Comparison of ENCODE assay signal across 24 cellular contexts in genomic region chr22:39906207-39906606, GRCh38. TPM values are rescaled to one million over a fixed set of nuclear protein-coding genes. Genes with fewer than 3 reads are reported as not detected.
DNase-seq lines count a peak whose midpoint lies in the region; ATAC-seq and TF ChIP-seq lines count a peak whose summit lies in the region.
"Had no signal": no experiment of that assay in that cellular context is flagged by ENCODE, and none has a peak within 500 bp of the region (broad histone marks: within the 10 kb centered on the region; RNA-seq: fewer than 3 reads in every experiment).

No MANE protein-coding gene starts in this region.

- H3K4me3 ChIP-seq in GM23338, result no peak overlapping the region
- H3K4me3 ChIP-seq: A549; BLaER1 treated with 17β-estradiol and CSF1 and Interleukin-3, amounts not matched to agents 10 nM and 100 nM; upper lobe of left lung had no signal

- peaks cover 63% of the 10 kb centered on the region for H3K36me3 Mint-ChIP-seq in T-helper 2 cell treated with Interferon-gamma antibody and Interleukin-4, amounts not matched to agents 5 μg/mL and 100 μg/mL, for 36 hours (ENCODE audit: low read depth)
- no peaks in the 10 kb centered on the region for H3K36me3 Mint-ChIP-seq in GM23338 (ENCODE audit: low read depth)
- H3K36me3 Mint-ChIP-seq in activated T-helper 2 cell treated with anti-CD3 and anti-CD28 coated beads, Interferon-gamma antibody, Interleukin-2, Interleukin-4, amounts not matched to agents 10 μg/mL and 5 μg/mL and 100 μg/mL, durations not matched to agents 14 hours and 24 hours and 36 hours (ENCODE audit: low read depth), result peaks cover 37% of the 10 kb centered on the region
- H3K36me3 Mint-ChIP-seq in naive thymus-derived CD8-positive, alpha-beta T cell, result peaks cover 28 to 63% (median 41%) of the 10 kb centered on the region in 3 donors

- H3K4me1 Mint-ChIP-seq in T-helper 2 cell treated with Interferon-gamma antibody and Interleukin-4, amounts not matched to agents 5 μg/mL and 100 μg/mL, for 36 hours (ENCODE audit: low read depth), result peaks cover 58% of the 10 kb centered on the region
- H3K4me1 Mint-ChIP-seq in GM23338, result peaks cover 16% of the 10 kb centered on the region; the same call in 2 of the 3 replicates
- H3K4me1 Mint-ChIP-seq in activated T-helper 2 cell treated with anti-CD3 and anti-CD28 coated beads, Interferon-gamma antibody, Interleukin-2, Interleukin-4, amounts not matched to agents 10 μg/mL and 5 μg/mL and 100 μg/mL, durations not matched to agents 14 hours and 24 hours and 36 hours (ENCODE audit: low read depth), result peaks cover 66% of the 10 kb centered on the region
- H3K4me1 Mint-ChIP-seq in naive thymus-derived CD8-positive, alpha-beta T cell, result peaks cover 35 to 61% (median 48%) of the 10 kb centered on the region in 4 donors

- TF ChIP-seq CTCF in GM23338 (conservative IDR thresholded peaks at IDR 0.05; ENCODE audit: low read depth in 2 of 2), result no peak

- intact Hi-C loops in activated T-helper 2 cell treated with anti-CD3 and anti-CD28 coated beads, Interferon-gamma antibody, Interleukin-2, Interleukin-4, amounts not matched to agents 10 μg/mL and 5 μg/mL and 100 μg/mL, durations not matched to agents 14 hours and 24 hours and 36 hours (cut with micrococcal nuclease), result loop anchor here (10.0 kb wide), 2 partner anchors 269 to 419 kb away; partner anchors contain the start of gene TNRC6B

- H3F3A ChIP-seq in GM23338 (replicated peaks; ENCODE audit: low read depth), result no peaks in the 10 kb centered on the region

- no peaks in the 10 kb centered on the region for H3K36me3 ChIP-seq in GM23338 (ENCODE audit: insufficient read depth)
- H3K36me3 ChIP-seq: BLaER1 treated with 17β-estradiol and CSF1 and Interleukin-3, amounts not matched to agents 10 nM and 100 nM; brain microvascular endothelial cell; upper lobe of left lung had no signal

- peak; percentile 62 for ATAC-seq in GM23338
- peak in 1 of 2 donors; percentile 4 for ATAC-seq in naive thymus-derived CD8-positive, alpha-beta T cell
- no peak for ATAC-seq in GM21737 (IDR thresholded peaks at IDR 0.05; ENCODE audit: unreplicated experiment)
- no peak for ATAC-seq in GM18498 (IDR thresholded peaks at IDR 0.05; ENCODE audit: unreplicated experiment)
- no peak for ATAC-seq in HG03108 (IDR thresholded peaks at IDR 0.05; ENCODE audit: unreplicated experiment)
- ATAC-seq: A549, foreskin keratinocyte had no signal

- H3K27me3 Mint-ChIP-seq in T-helper 2 cell treated with Interferon-gamma antibody and Interleukin-4, amounts not matched to agents 5 μg/mL and 100 μg/mL, for 36 hours (ENCODE audit: low read depth), result no peaks in the 10 kb centered on the region
- peaks cover 2% of the 10 kb centered on the region for H3K27me3 Mint-ChIP-seq in GM23338 (ENCODE audit: insufficient read depth, low read depth, poor library complexity)
- no peaks in the 10 kb centered on the region for H3K27me3 Mint-ChIP-seq in activated T-helper 2 cell treated with anti-CD3 and anti-CD28 coated beads, Interferon-gamma antibody, Interleukin-2, Interleukin-4, amounts not matched to agents 10 μg/mL and 5 μg/mL and 100 μg/mL, durations not matched to agents 14 hours and 24 hours and 36 hours (ENCODE audit: low read depth)
- H3K27me3 Mint-ChIP-seq in naive thymus-derived CD8-positive, alpha-beta T cell, result no peaks in the 10 kb centered on the region

- no peak for DNase-seq in T-helper 2 cell treated with Interferon-gamma antibody and Interleukin-4, amounts not matched to agents 5 μg/mL and 100 μg/mL, for 36 hours (ENCODE audit: low spot score)
- no peak for DNase-seq in T-helper 2 cell
- DNase-seq in GM23338 (ENCODE audit: low spot score), result peak; percentile 63
- no peak for DNase-seq in activated T-helper 2 cell treated with anti-CD3 and anti-CD28 coated beads, Interferon-gamma antibody, Interleukin-2, Interleukin-4, amounts not matched to agents 10 μg/mL and 5 μg/mL and 100 μg/mL, durations not matched to agents 14 hours and 24 hours and 36 hours (ENCODE audit: low spot score)
- no peak for DNase-seq in naive thymus-derived CD8-positive, alpha-beta T cell
- DNase-seq: brain microvascular endothelial cell; foreskin keratinocyte; hypothalamus; KG1; kidney glomerular epithelial cell; NCI-H1048; NCI-H2081 treated with DMSO at 0.1 percent for 48 hours; NCI-H69; nucleus accumbens; SK-N-SH; stimulated activated naive CD4-positive, alpha-beta T cell; upper lobe of left lung had no signal

- POLR2A ChIA-PET in naive thymus-derived CD8-positive, alpha-beta T cell (lab: Charles Lee), result interaction anchor here (1.1 to 16.5 kb wide), 8 partner anchors 9 to 138 kb away, joined by 4 to 408 read pairs (median 30); no protein-coding TSS in a partner anchor

- peak overlapping the region; percentile 98 for H3K4me3 Mint-ChIP-seq in T-helper 2 cell treated with Interferon-gamma antibody and Interleukin-4, amounts not matched to agents 5 μg/mL and 100 μg/mL, for 36 hours
- H3K4me3 Mint-ChIP-seq in GM23338, result no peak overlapping the region
- peak overlapping the region; percentile 92 for H3K4me3 Mint-ChIP-seq in activated T-helper 2 cell treated with anti-CD3 and anti-CD28 coated beads, Interferon-gamma antibody, Interleukin-2, Interleukin-4, amounts not matched to agents 10 μg/mL and 5 μg/mL and 100 μg/mL, durations not matched to agents 14 hours and 24 hours and 36 hours (ENCODE audit: low read depth)
- peak overlapping the region; percentile 79 to 99 (median 94) for H3K4me3 Mint-ChIP-seq in naive thymus-derived CD8-positive, alpha-beta T cell
- H3K4me3 Mint-ChIP-seq: dendritic cell treated with granulocyte-macrophage colony-stimulating factor and Interleukin-4, amounts not matched to agents 40 ng/mL and 50 ng/mL, for 4 days had no signal

- peaks cover 6% of the 10 kb centered on the region; the same call in 1 of the 2 replicates for H3K4me1 ChIP-seq in GM23338 (ENCODE audit: insufficient read depth)
- H3K4me1 ChIP-seq: A549, foreskin keratinocyte, upper lobe of left lung had no signal

- peaks cover 4% of the 10 kb centered on the region for H3K9me3 Mint-ChIP-seq in T-helper 2 cell treated with Interferon-gamma antibody and Interleukin-4, amounts not matched to agents 5 μg/mL and 100 μg/mL, for 36 hours
- no peaks in the 10 kb centered on the region for H3K9me3 Mint-ChIP-seq in GM23338
- no peaks in the 10 kb centered on the region for H3K9me3 Mint-ChIP-seq in activated T-helper 2 cell treated with anti-CD3 and anti-CD28 coated beads, Interferon-gamma antibody, Interleukin-2, Interleukin-4, amounts not matched to agents 10 μg/mL and 5 μg/mL and 100 μg/mL, durations not matched to agents 14 hours and 24 hours and 36 hours
- no peaks in the 10 kb centered on the region for H3K9me3 Mint-ChIP-seq in naive thymus-derived CD8-positive, alpha-beta T cell
- H3K9me3 Mint-ChIP-seq: dendritic cell treated with granulocyte-macrophage colony-stimulating factor and Interleukin-4, amounts not matched to agents 40 ng/mL and 50 ng/mL, for 4 days had no signal

- no peaks in the 10 kb centered on the region for H4K20me1 ChIP-seq in GM23338 (replicated peaks; ENCODE audit: insufficient read depth)
- H4K20me1 ChIP-seq: BLaER1 treated with 17β-estradiol and CSF1 and Interleukin-3, amounts not matched to agents 10 nM and 100 nM had no signal

- H3K27ac ChIP-seq in GM23338 (ENCODE audit: low read depth), result no peak overlapping the region
- H3K27ac ChIP-seq: A549; BLaER1 treated with 17β-estradiol and CSF1 and Interleukin-3, amounts not matched to agents 10 nM and 100 nM; brain microvascular endothelial cell; foreskin keratinocyte; upper lobe of left lung had no signal

- H3K27ac Mint-ChIP-seq in T-helper 2 cell treated with Interferon-gamma antibody and Interleukin-4, amounts not matched to agents 5 μg/mL and 100 μg/mL, for 36 hours, result peak overlapping the region; percentile 84
- H3K27ac Mint-ChIP-seq in GM23338, result no peak overlapping the region
- peak overlapping the region; percentile 93 for H3K27ac Mint-ChIP-seq in activated T-helper 2 cell treated with anti-CD3 and anti-CD28 coated beads, Interferon-gamma antibody, Interleukin-2, Interleukin-4, amounts not matched to agents 10 μg/mL and 5 μg/mL and 100 μg/mL, durations not matched to agents 14 hours and 24 hours and 36 hours
- H3K27ac Mint-ChIP-seq in naive thymus-derived CD8-positive, alpha-beta T cell, result peak overlapping the region in 8 of 10 donors; percentile 94 to 99 (median 96)
- H3K27ac Mint-ChIP-seq: dendritic cell treated with granulocyte-macrophage colony-stimulating factor and Interleukin-4, amounts not matched to agents 40 ng/mL and 50 ng/mL, for 4 days had no signal

- no peak overlapping the region for H3K4me2 ChIP-seq in GM23338
- H3K4me2 ChIP-seq: A549; BLaER1 treated with 17β-estradiol and CSF1 and Interleukin-3, amounts not matched to agents 10 nM and 100 nM; SK-N-SH had no signal

- no peaks in the 10 kb centered on the region for H3K79me2 ChIP-seq in GM23338 (replicated peaks; ENCODE audit: insufficient read depth)

- H2AFZ ChIP-seq in GM23338, result no peak overlapping the region

- no peaks in the 10 kb centered on the region for H3K27me3 ChIP-seq in GM23338 (ENCODE audit: insufficient read depth)
- H3K27me3 ChIP-seq: BLaER1 treated with 17β-estradiol and CSF1 and Interleukin-3, amounts not matched to agents 10 nM and 100 nM; upper lobe of left lung had no signal

- no peaks in the 10 kb centered on the region for H3K9me2 ChIP-seq in GM23338 (ENCODE audit: insufficient read depth)
- H3K9me2 ChIP-seq: SK-N-SH had no signal

RNA-seq across cellular contexts. Expression of gene GRAP2, which starts 5.3 kb away (rescaled TPM):
- total RNA-seq in GM23338 (2014; rRNA removed; shearing (Covaris generic)), result 0.42 TPM in 1 of 2 replicates, not detected in the other
- polyA plus RNA-seq in GM23338 (2016; fragmentation: Nextera tagmentation; extraction: Ambion mirVana), result not detected in 2 replicates
- 44.1 and 46.5 TPM in 2 replicates for total RNA-seq in activated T-helper 2 cell treated with anti-CD3 and anti-CD28 coated beads, Interferon-gamma antibody, Interleukin-2, Interleukin-4, amounts not matched to agents 10 μg/mL and 5 μg/mL and 100 μg/mL, durations not matched to agents 14 hours and 24 hours and 36 hours
- 100 to 1,000 TPM; 202 TPM for total RNA-seq in naive thymus-derived CD8-positive, alpha-beta T cell
- 100 to 1,000 TPM in 2 of 3 donors, 10 to 100 TPM in 1; 88.3 to 176 (median 133) TPM for polyA plus RNA-seq in naive thymus-derived CD8-positive, alpha-beta T cell
- total RNA-seq: foreskin keratinocyte, renal cortical epithelial cell had no signal
- polyA plus RNA-seq: A549, foreskin keratinocyte had no signal

RNA-seq across cellular contexts. Expression of gene ENTHD1, which starts 12.6 kb away (rescaled TPM):
- not detected in 2 replicates for total RNA-seq in GM23338 (2014; rRNA removed; shearing (Covaris generic))
- polyA plus RNA-seq in GM23338 (2016; fragmentation: Nextera tagmentation; extraction: Ambion mirVana), result not detected in 2 replicates
- total RNA-seq in activated T-helper 2 cell treated with anti-CD3 and anti-CD28 coated beads, Interferon-gamma antibody, Interleukin-2, Interleukin-4, amounts not matched to agents 10 μg/mL and 5 μg/mL and 100 μg/mL, durations not matched to agents 14 hours and 24 hours and 36 hours, result 0.11 TPM in 2 replicates
- total RNA-seq in naive thymus-derived CD8-positive, alpha-beta T cell, result under 1 TPM; 0.26 to 0.36 TPM
- under 1 TPM; 0.20 to 0.41 (median 0.38) TPM for polyA plus RNA-seq in naive thymus-derived CD8-positive, alpha-beta T cell
- total RNA-seq: foreskin keratinocyte, renal cortical epithelial cell had no signal
- polyA plus RNA-seq: A549, foreskin keratinocyte, SK-N-SH had no signal

RNA-seq across cellular contexts. Expression of gene TMA7B, which starts 54.0 kb away (rescaled TPM):
- not detected in 2 replicates for total RNA-seq in GM23338 (2014; rRNA removed; shearing (Covaris generic))
- not detected in 2 replicates for polyA plus RNA-seq in GM23338 (2016; fragmentation: Nextera tagmentation; extraction: Ambion mirVana)
- 1.7 and 2.0 TPM in 2 replicates for total RNA-seq in activated T-helper 2 cell treated with anti-CD3 and anti-CD28 coated beads, Interferon-gamma antibody, Interleukin-2, Interleukin-4, amounts not matched to agents 10 μg/mL and 5 μg/mL and 100 μg/mL, durations not matched to agents 14 hours and 24 hours and 36 hours
- total RNA-seq in naive thymus-derived CD8-positive, alpha-beta T cell, result 10 to 100 TPM; 11.8 to 14.2 TPM
- polyA plus RNA-seq in naive thymus-derived CD8-positive, alpha-beta T cell, result 1 to 10 TPM; 1.5 to 3.5 (median 2.8) TPM
- total RNA-seq: foreskin keratinocyte, renal cortical epithelial cell had no signal
- polyA plus RNA-seq: A549, foreskin keratinocyte, SK-N-SH had no signal

Comparison
In these comparisons a context has a peak if more than half of its experiments do, and no peak if none do; other contexts are left out.
1. RNA of gene GRAP2, which starts 5.3 kb away (total RNA-seq): 202 TPM in naive thymus-derived CD8-positive, alpha-beta T cell and 44.1 to 46.5 TPM in activated T-helper 2 cell treated with anti-CD3 and anti-CD28 coated beads, Interferon-gamma antibody, Interleukin-2, Interleukin-4, amounts not matched to agents 10 μg/mL and 5 μg/mL and 100 μg/mL, durations not matched to agents 14 hours and 24 hours and 36 hours; 0.42 TPM in GM23338; every median in the first group is over 10 times any median in the second.